ENCODE assay signal across 1 cellular context in genomic region chr13:48492123-48493075, GRCh38.
A peak's percentile ranks its signal among the peaks of the same experiment; 100 is the strongest.
TF ChIP-seq lines count a peak whose summit lies in the region.

No MANE protein-coding gene starts in this region.

TF ChIP-seq in GM12878, 131 proteins besides CTCF, POLR2A, EP300 and RAD21 (continued from another document and continues in another):
- TF ChIP-seq CUX1 (IDR thresholded peaks at IDR 0.05; ENCODE audit: insufficient replicate concordance, low read depth, low read length) (peak; percentile 71), PRDM15 (CRISPR knock-in tag; IDR thresholded peaks at IDR 0.05) (no peak), RB1 (IDR thresholded peaks at IDR 0.05; ENCODE audit: borderline replicate concordance) (no peak), HDAC2 (IDR thresholded peaks at IDR 0.05) (no peak), ZZZ3 (IDR thresholded peaks at IDR 0.05; ENCODE audit: control insufficient read depth, insufficient read length, low read depth) (no peak), ZNF592 (IDR thresholded peaks at IDR 0.05) (no peak), RELB (IDR thresholded peaks at IDR 0.05; ENCODE audit: low read depth) (peak; percentile 71), MXI1 (IDR thresholded peaks at IDR 0.05; ENCODE audit: low read depth, low read length) (peak; percentile 81; the same call in 1 of the 2 replicates), ZBTB33 (IDR thresholded peaks at IDR 0.05) (no peak), TCF12 (IDR thresholded peaks at IDR 0.05; ENCODE audit: low read depth, low read length) (peak; percentile 97), MTA3 (IDR thresholded peaks at IDR 0.05; ENCODE audit: borderline replicate concordance, low read length) (peak; percentile 95), MAX (IDR thresholded peaks at IDR 0.05; ENCODE audit: low read depth, low read length) (peak; percentile 73; the same call in 1 of the 2 replicates), JUND (IDR thresholded peaks at IDR 0.05; ENCODE audit: low read depth, low read length) (no peak), TCF7 (IDR thresholded peaks at IDR 0.05; ENCODE audit: borderline replicate concordance) (no peak), POLR2AphosphoS5 (IDR thresholded peaks at IDR 0.05; ENCODE audit: low read length) (peak; percentile 60; the same call in 1 of the 2 replicates), RFX5 (IDR thresholded peaks at IDR 0.05; ENCODE audit: low read depth, low read length) (no peak), HCFC1 (IDR thresholded peaks at IDR 0.05; ENCODE audit: low read length) (no peak), PAX8 (IDR thresholded peaks at IDR 0.05) (no peak), SMAD5 (IDR thresholded peaks at IDR 0.05; ENCODE audit: low read depth) (no peak), NR2C2 (IDR thresholded peaks at IDR 0.05; ENCODE audit: borderline replicate concordance, control insufficient read depth, insufficient read length, low read depth) (no peak), RELA (IDR thresholded peaks at IDR 0.05; ENCODE audit: borderline replicate concordance, partially characterized antibody) (no peak), CHD4 (IDR thresholded peaks at IDR 0.05) (no peak), TAF1 (IDR thresholded peaks at IDR 0.05; ENCODE audit: borderline replicate concordance, low read depth, low read length) (0 out of 2 replicates have a peak, but pooled peaks have one; percentile 45), TCF3 (IDR thresholded peaks at IDR 0.05; ENCODE audit: borderline replicate concordance, insufficient read depth, low read depth, low read length) (peak; percentile 93), SRF (IDR thresholded peaks at IDR 0.05; ENCODE audit: low read depth in 2 of 2, low read length in 2 of 2) (no peak), SUPT20H (IDR thresholded peaks at IDR 0.05; ENCODE audit: borderline replicate concordance, control insufficient read depth, low read depth, low read length) (no peak), IRF4 (IDR thresholded peaks at IDR 0.05; ENCODE audit: low read depth, low read length) (peak; percentile 78), KLF5 (IDR thresholded peaks at IDR 0.05; ENCODE audit: partially characterized antibody) (no peak), CBX3 (IDR thresholded peaks at IDR 0.05; ENCODE audit: borderline replicate concordance, low read depth) (no peak), ZNF207 (IDR thresholded peaks at IDR 0.05; ENCODE audit: borderline replicate concordance) (no peak), BRCA1 (IDR thresholded peaks at IDR 0.05; ENCODE audit: low read depth, low read length) (no peak), LARP7 (IDR thresholded peaks at IDR 0.05) (no peak), SIN3A (IDR thresholded peaks at IDR 0.05; ENCODE audit: low read depth, low read length) (no peak), BCLAF1 (IDR thresholded peaks at IDR 0.05) (no peak), MEF2A (IDR thresholded peaks at IDR 0.05; ENCODE audit: insufficient read depth, low read depth, low read length) (0 out of 2 replicates have a peak, but pooled peaks have one; percentile 49), NFIC (IDR thresholded peaks at IDR 0.05; ENCODE audit: low read depth, low read length) (peak; percentile 87), ZNF622 (IDR thresholded peaks at IDR 0.05) (no peak), BCL11A (IDR thresholded peaks at IDR 0.05; ENCODE audit: low read depth, low read length) (peak; percentile 75; the same call in 1 of the 2 replicates), ELK1 (IDR thresholded peaks at IDR 0.05; ENCODE audit: low read depth, low read length) (no peak), POLR2AphosphoS2 (IDR thresholded peaks at IDR 0.05; ENCODE audit: low read depth, low read length) (no peak), BMI1 (IDR thresholded peaks at IDR 0.05; ENCODE audit: borderline replicate concordance) (0 out of 2 replicates have a peak, but pooled peaks have one; percentile 14), FOXK2 (IDR thresholded peaks at IDR 0.05) (no peak)
